ENCODE assay signal across 8 cellular contexts in genomic region chr13:51585696-51586095, GRCh38. TPM values are rescaled to one million over a fixed set of nuclear protein-coding genes. Genes with fewer than 3 reads are reported as not detected.
A peak's percentile ranks its signal among the peaks of the same experiment; 100 is the strongest.
DNase-seq lines count a peak whose midpoint lies in the region; ATAC-seq lines count a peak whose summit lies in the region.

No MANE protein-coding gene starts in this region.

- H3K4me1 ChIP-seq in ES-I3 (ENCODE audit: insufficient read depth, low read length) (peaks cover 29% of the 10 kb centered on the region), muscle layer of duodenum (ENCODE audit: control insufficient read depth in 1 of 2, insufficient read depth in 2 of 2, low read length in 2 of 2) (peaks cover 4 to 23% of the 10 kb centered on the region in 2 donors)

- no peaks in the 10 kb centered on the region for H3K36me3 ChIP-seq in ES-I3 (ENCODE audit: insufficient read depth, low read length)
- H3K36me3 ChIP-seq in MG63 = no peaks in the 10 kb centered on the region
- peaks cover 0 to 4% of the 10 kb centered on the region in 2 donors for H3K36me3 ChIP-seq in muscle layer of duodenum (ENCODE audit: control insufficient read depth in 1 of 2, insufficient read depth in 2 of 2, low read length in 2 of 2)

- H3K9me3 ChIP-seq in ES-I3 (ENCODE audit: control insufficient read depth, insufficient read depth, low read length) (no peaks in the 10 kb centered on the region), MG63 (no peaks in the 10 kb centered on the region), muscle layer of duodenum (ENCODE audit: control insufficient read depth in 1 of 2, low read length in 2 of 2) (no peaks in the 10 kb centered on the region)

- H3K27me3 ChIP-seq in MG63 (no peaks in the 10 kb centered on the region), muscle layer of duodenum (ENCODE audit: low read depth, low read length) (no peaks in the 10 kb centered on the region)

- peak overlapping the region; percentile 96 for H3K4me3 ChIP-seq in MG63
- peak overlapping the region; percentile 74 to 99 for H3K4me3 ChIP-seq in muscle layer of duodenum (ENCODE audit: low read depth in 1 of 2, low read length in 2 of 2)

- peak overlapping the region; percentile 97 for H3K9ac ChIP-seq in ES-I3 (ENCODE audit: low read depth, low read length)

- H3K27ac ChIP-seq in muscle layer of duodenum (ENCODE audit: low read length) = no peak overlapping the region

- no peak for DNase-seq in MG63
- peak; percentile 25 for DNase-seq in cerebellar cortex (ENCODE audit: low spot score)
- no peak for DNase-seq in SHP77 treated with DMSO at 0.1 percent for 48 hours (lab: John Stamatoyannopoulos, UW)
- DNase-seq in ureter (ENCODE audit: low spot score) = no peak
- no peak for DNase-seq in NCI-H524 treated with DMSO at 0.1 percent for 48 hours (lab: John Stamatoyannopoulos, UW)

- ATAC-seq in HG02588 (IDR thresholded peaks at IDR 0.05; ENCODE audit: unreplicated experiment) = no peak

RNA-seq across cellular contexts. Expression of gene WDFY2, which starts 1.4 kb away (rescaled TPM):
- 0.91 and 1.8 TPM in 2 replicates for total RNA-seq in MG63 (2014; rRNA removed; shearing (Covaris generic); ENCODE audit: low replicate concordance)
- total RNA-seq in ureter = 17.2 TPM
